In genomic region chr16:66364117-66364958, GRCh38 we compare ENCODE assay signal across 10 cellular contexts. TPM values are rescaled to one million over a fixed set of nuclear protein-coding genes. Genes with fewer than 3 reads are reported as not detected.
DNase-seq lines count a peak whose midpoint lies in the region; ATAC-seq and TF ChIP-seq lines count a peak whose summit lies in the region.
"Had no signal": no experiment of that assay in that cellular context is flagged by ENCODE, and none has a peak within 500 bp of the region (broad histone marks: within the 10 kb centered on the region; RNA-seq: fewer than 3 reads in every experiment).

No MANE protein-coding gene starts in this region.

- POLR2A ChIA-PET in WTC11 (lab: Charles Lee), result interaction anchor here (0.7 to 0.9 kb wide), 2 partner anchors 84 to 161 kb away, joined by 3 to 5 read pairs; no protein-coding TSS in a partner anchor
- POLR2A ChIA-PET in CD4-positive, alpha-beta memory T cell (lab: Charles Lee; ENCODE audit: partially characterized antibody), result no interaction called here

- TF ChIP-seq EP300 in sigmoid colon (IDR thresholded peaks at IDR 0.05), result no peak

- H3K27me3 Mint-ChIP-seq in WTC11 (ENCODE audit: low read depth), result no peaks in the 10 kb centered on the region; the same call in none of the 2 replicates
- peaks cover 37 to 38% of the 10 kb centered on the region in 2 donors for H3K27me3 Mint-ChIP-seq in CD4-positive, alpha-beta memory T cell

- H3K27ac ChIP-seq in heart left ventricle (peak overlapping the region; percentile 35 to 95 (median 81)), sigmoid colon (peak overlapping the region in 2 of 4 donors; percentile 25 to 71)
- H3K27ac ChIP-seq in CD4-positive, alpha-beta memory T cell (ENCODE audit: low read depth, low read length), result no peak overlapping the region

- H3K36me3 ChIP-seq in heart left ventricle (no peaks in the 10 kb centered on the region), sigmoid colon (no peaks in the 10 kb centered on the region)
- no peaks in the 10 kb centered on the region for H3K36me3 ChIP-seq in CD4-positive, alpha-beta memory T cell (ENCODE audit: insufficient read depth, low read length)

- CTCF ChIA-PET in WTC11 (lab: Charles Lee), result interaction anchor here (1.7 to 2.8 kb wide), 2 partner anchors 21 to 151 kb away, joined by 6 to 18 read pairs; no protein-coding TSS in a partner anchor
- CTCF ChIA-PET in CD4-positive, alpha-beta memory T cell (lab: Charles Lee; ENCODE audit: partially characterized antibody), result interaction anchor here (5.0 kb wide), 1 partner anchor 8 kb away, joined by 44 read pairs; no protein-coding TSS in a partner anchor

- no peak for TF ChIP-seq POLR2A in heart left ventricle (IDR thresholded peaks at IDR 0.05)
- TF ChIP-seq POLR2A in sigmoid colon (IDR thresholded peaks at IDR 0.05), result no peak

- H3K4me1 ChIP-seq in heart left ventricle (peaks cover under 1 to 68% (median 39%) of the 10 kb centered on the region in 12 donors), sigmoid colon (peaks cover 0 to 8% (median 8%) of the 10 kb centered on the region in 4 donors)
- peaks cover 5% of the 10 kb centered on the region for H3K4me1 ChIP-seq in CD4-positive, alpha-beta memory T cell (ENCODE audit: insufficient read depth, low read length)

- 0 out of 2 replicates have a peak overlapping the region, but pooled peaks have one; percentile 5 for H3K27ac Mint-ChIP-seq in WTC11
- no peak overlapping the region for H3K27ac Mint-ChIP-seq in CD4-positive, alpha-beta memory T cell

- no peak for TF ChIP-seq CTCF in WTC11 (IDR thresholded peaks at IDR 0.05)
- TF ChIP-seq CTCF in heart left ventricle (IDR thresholded peaks at IDR 0.05), result no peak
- TF ChIP-seq CTCF in sigmoid colon (IDR thresholded peaks at IDR 0.05), result no peak

- H3K9me3 Mint-ChIP-seq in WTC11, result no peaks in the 10 kb centered on the region
- H3K9me3 Mint-ChIP-seq in CD4-positive, alpha-beta memory T cell, result peaks cover 0 to 1% (median 0%) of the 10 kb centered on the region in 8 donors

- H3K4me1 Mint-ChIP-seq in WTC11, result peaks cover 50% of the 10 kb centered on the region
- peaks cover 0 to 10% (median 3%) of the 10 kb centered on the region in 4 donors for H3K4me1 Mint-ChIP-seq in CD4-positive, alpha-beta memory T cell

- H3K27me3 ChIP-seq in heart left ventricle, result peaks cover 0 to 6% (median 0%) of the 10 kb centered on the region in 9 donors
- peaks cover 0 to 16% (median 0%) of the 10 kb centered on the region in 3 donors for H3K27me3 ChIP-seq in sigmoid colon
- peaks cover 16% of the 10 kb centered on the region for H3K27me3 ChIP-seq in CD4-positive, alpha-beta memory T cell (ENCODE audit: insufficient read depth, low read length)

- WGBS in heart left ventricle, 4 donors, result 34 to 46% (median 41%) methylated on average over 16 of the region's 16 CpGs
- 42 to 44% methylated on average over 16 of the region's 16 CpGs for WGBS in sigmoid colon, 2 donors

- H3K4me3 Mint-ChIP-seq in WTC11, result no peak overlapping the region
- H3K4me3 Mint-ChIP-seq in CD4-positive, alpha-beta memory T cell, result no peak overlapping the region

- ATAC-seq in WTC11 (no peak), heart left ventricle (peak; percentile 18 to 52 (median 40)), GM19351 (IDR thresholded peaks at IDR 0.05; ENCODE audit: unreplicated experiment) (no peak), GM21447 (IDR thresholded peaks at IDR 0.05; ENCODE audit: unreplicated experiment) (no peak)

- H3K9me3 ChIP-seq in heart left ventricle, result no peaks in the 10 kb centered on the region
- no peaks in the 10 kb centered on the region for H3K9me3 ChIP-seq in sigmoid colon
- H3K9me3 ChIP-seq in CD4-positive, alpha-beta memory T cell (ENCODE audit: control insufficient read depth in 1 of 2, low read length in 2 of 2), result no peaks in the 10 kb centered on the region

- DNase-seq in GM03348 (ENCODE audit: low spot score), result peak; percentile 68
- no peak for DNase-seq in WTC11 (ENCODE audit: low spot score)
- peak; percentile 72 to 86 (median 76) for DNase-seq in heart left ventricle
- DNase-seq in sigmoid colon, result peak; percentile 83
- DNase-seq in CD4-positive, alpha-beta memory T cell, result no peak
- DNase-seq in SKM-1 treated with dmso at 0.1 percent for 144 hours (lab: John Stamatoyannopoulos, UW; ENCODE audit: unreplicated experiment), result no peak
- DNase-seq: GF-D8, NCI-H774 had no signal

- intact Hi-C loops in heart left ventricle (cut with DNase I) (loop anchor here in 3 of 10 donors (2.0 to 5.0 kb wide), 3 partner anchors 34 to 188 kb away; partner anchors contain the start of genes CKLF (in 1 of the 3) and TK2 (in 1 of the 3)), sigmoid colon (cut with DNase I) (no loop called here)
- intact Hi-C loops in CD4-positive, alpha-beta memory T cell (cut with micrococcal nuclease), result no loop called here

- peak overlapping the region in 3 of 12 donors; percentile 7 to 19 (median 10) for H3K4me3 ChIP-seq in heart left ventricle
- no peak overlapping the region for H3K4me3 ChIP-seq in sigmoid colon
- H3K4me3 ChIP-seq in CD4-positive, alpha-beta memory T cell (ENCODE audit: low read length in 2 of 2), result no peak overlapping the region

- no peaks in the 10 kb centered on the region for H3K36me3 Mint-ChIP-seq in WTC11
- no peaks in the 10 kb centered on the region for H3K36me3 Mint-ChIP-seq in CD4-positive, alpha-beta memory T cell

TF ChIP-seq in WTC11, 78 proteins besides CTCF, POLR2A, EP300 and RAD21:
- peak; percentile 50; the same call in 1 of the 2 replicates for TF ChIP-seq ZNF263 (CRISPR knock-in tag; IDR thresholded peaks at IDR 0.05; ENCODE audit: low read depth)
- no peak for TF ChIP-seq TEAD1 (CRISPR knock-in tag; IDR thresholded peaks at IDR 0.05)

RNA-seq across cellular contexts. Expression of gene CDH5, which starts 2.2 kb away (rescaled TPM):
- total RNA-seq in WTC11 (2021), result 0.14 to 0.28 TPM (median 0.14 TPM) in 3 replicates
- 100 to 1,000 TPM in 2 of 9 donors, 10 to 100 TPM in 7; 39.6 to 135 (median 63.3) TPM for total RNA-seq in heart left ventricle
- polyA plus RNA-seq in heart left ventricle, result 10 to 100 TPM; 24.9 to 62.3 TPM
- total RNA-seq in sigmoid colon, result 10 to 100 TPM; 12.6 to 26.0 (median 14.3) TPM
- polyA plus RNA-seq in sigmoid colon, result 10 to 100 TPM in 1 of 3 donors, under 1 TPM in 2; 0.60 to 11.5 (median 0.69) TPM
- total RNA-seq in CD4-positive, alpha-beta memory T cell, result not detected
- polyA plus RNA-seq in CD4-positive, alpha-beta memory T cell, result not detected

Comparison
In these comparisons a context has a peak if more than half of its experiments do, and no peak if none do; other contexts are left out.
1. DNase-seq: peak in GM03348 (single experiment), heart left ventricle (5 of 5) and sigmoid colon (single experiment); none in WTC11 (single experiment), CD4-positive, alpha-beta memory T cell (0 of 5) and SKM-1 treated with dmso at 0.1 percent for 144 hours (single experiment).
2. ATAC-seq: peak in heart left ventricle (4 of 4); none in WTC11 (single experiment), GM19351 (single experiment) and GM21447 (single experiment).
3. RNA of gene CDH5, which starts 2.2 kb away (total RNA-seq): 39.6 to 135 TPM in heart left ventricle and 12.6 to 26.0 TPM in sigmoid colon; 0.14 to 0.28 TPM in WTC11 and not detected in CD4-positive, alpha-beta memory T cell; every median in the first group is over 10 times any median in the second.